1 cellular context compared by ENCODE assay signal in genomic region chr15:25362545-25362944, GRCh38.
TF ChIP-seq lines count a peak whose summit lies in the region.

No MANE protein-coding gene starts in this region.

TF ChIP-seq in WTC11, 78 proteins besides CTCF, POLR2A, EP300 and RAD21 (continued from another document):
- TF ChIP-seq FOXP1 (CRISPR knock-in tag; IDR thresholded peaks at IDR 0.05; ENCODE audit: borderline replicate concordance) = no peak
- TF ChIP-seq ARID4B (CRISPR knock-in tag; IDR thresholded peaks at IDR 0.05; ENCODE audit: borderline replicate concordance) = no peak
- no peak for TF ChIP-seq E2F5 (CRISPR knock-in tag; IDR thresholded peaks at IDR 0.05)
- TF ChIP-seq ZNF219 (CRISPR knock-in tag; IDR thresholded peaks at IDR 0.05; ENCODE audit: borderline replicate concordance) = no peak
- no peak for TF ChIP-seq TCF7 (CRISPR knock-in tag; IDR thresholded peaks at IDR 0.05; ENCODE audit: low read depth)
- no peak for TF ChIP-seq RELA (CRISPR knock-in tag; IDR thresholded peaks at IDR 0.05; ENCODE audit: borderline replicate concordance)
- TF ChIP-seq PREB (CRISPR knock-in tag; IDR thresholded peaks at IDR 0.05; ENCODE audit: borderline replicate concordance) = no peak
